In the genomic region with DNA sequence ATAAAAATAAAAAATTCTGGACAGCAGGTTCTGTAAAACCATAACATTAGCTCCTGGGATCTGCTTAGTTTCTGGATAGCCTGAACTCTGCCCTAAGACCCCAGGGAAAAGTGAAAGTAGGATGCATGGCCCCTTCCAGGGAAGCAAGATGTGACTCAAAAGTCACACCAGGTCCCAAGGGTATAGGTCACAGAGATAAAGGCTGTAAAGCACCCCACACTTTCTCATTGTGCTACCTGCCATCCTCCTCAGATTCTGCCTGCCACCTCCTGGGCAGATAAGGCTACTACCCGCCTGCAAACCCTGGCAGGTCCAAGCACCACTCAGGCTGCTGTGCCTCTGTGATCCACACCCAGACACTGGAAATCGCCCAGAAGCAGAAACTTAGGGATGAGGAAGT, we compare ENCODE assay signal across 8 cellular contexts. TPM values are rescaled to one million over a fixed set of nuclear protein-coding genes. Genes with fewer than 3 reads are reported as not detected.
DNase-seq lines count a peak whose midpoint lies in the region; ATAC-seq and TF ChIP-seq lines count a peak whose summit lies in the region.

No MANE protein-coding gene starts in this region.

- no peaks in the 10 kb centered on the region for H3K36me3 ChIP-seq in Peyer's patch

- ATAC-seq in HG03103 (IDR thresholded peaks at IDR 0.05; ENCODE audit: low read depth, unreplicated experiment) (peak; percentile 52), GM19035 (IDR thresholded peaks at IDR 0.05; ENCODE audit: unreplicated experiment) (no peak)

- H3K27ac ChIP-seq in Peyer's patch: no peak overlapping the region

- TF ChIP-seq CTCF in GM12864 (IDR thresholded peaks at IDR 0.05; ENCODE audit: low read depth, low read length, missing control alignments): peak; percentile 92
- peak; percentile 42 to 93 (median 82) for TF ChIP-seq CTCF in Peyer's patch (IDR thresholded peaks at IDR 0.05)

- no peaks in the 10 kb centered on the region for H3K9me3 ChIP-seq in Peyer's patch

- H3K4me1 ChIP-seq in Peyer's patch: peaks cover 0 to 5% (median 0%) of the 10 kb centered on the region in 4 donors

- no peak for TF ChIP-seq POLR2A in Peyer's patch (IDR thresholded peaks at IDR 0.05)

- no peaks in the 10 kb centered on the region for H3K27me3 ChIP-seq in Peyer's patch

- DNase-seq in 8988T (peak; percentile 67), GM12864 (ENCODE audit: low read depth) (peak; percentile 68), Peyer's patch (peak; percentile 59 to 88 (median 75)), hepatic stellate cell (ENCODE audit: low spot score) (peak; percentile 32)
- peak; percentile 62 for DNase-seq in activated naive CD4-positive, alpha-beta T cell treated with Interleukin-2 at 50 U/mL for 16 hours
- DNase-seq in stimulated activated CD4-positive, alpha-beta T cell treated with anti-CD3 and anti-CD28 coated beads, Interleukin-1b, Interleukin-23, amount 100 ng/mL, for 4 hours (ENCODE audit: low read depth in 2 of 2): peak; percentile 30 to 41

- H3K4me3 ChIP-seq in GM12864 (ENCODE audit: low read depth, low read length) (no peak overlapping the region), Peyer's patch (no peak overlapping the region)

RNA-seq across cellular contexts. Expression of gene FFAR2, which starts 20.6 kb away (rescaled TPM):
- 1 to 10 TPM in 2 of 4 donors, under 1 TPM in 1, not detected in 1; 0.80 to 1.8 (median 1.0) TPM for total RNA-seq in Peyer's patch

RNA-seq across cellular contexts. Expression of gene KRTDAP, which starts 21.6 kb away (rescaled TPM):
- not detected for total RNA-seq in Peyer's patch

RNA-seq across cellular contexts. Expression of gene DMKN, which starts 44.8 kb away (rescaled TPM):
- total RNA-seq in Peyer's patch: 10 to 100 TPM in 2 of 4 donors, 1 to 10 TPM in 1, not detected in 1; 1.9 to 29.7 (median 10.7) TPM

RNA-seq across cellular contexts. Expression of gene SBSN, which starts 59.5 kb away (rescaled TPM):
- total RNA-seq in Peyer's patch: 1 to 10 TPM in 1 of 4 donors, not detected in 3; 1.0 TPM
